19 cellular contexts compared by ENCODE assay signal in genomic region chr5:87401626-87402025, GRCh38. TPM values are rescaled to one million over a fixed set of nuclear protein-coding genes. Genes with fewer than 3 reads are reported as not detected.
DNase-seq lines count a peak whose midpoint lies in the region; ATAC-seq, FAIRE-seq and TF ChIP-seq lines count a peak whose summit lies in the region.
"Had no signal": no experiment of that assay in that cellular context is flagged by ENCODE, and none has a peak within 500 bp of the region (broad histone marks: within the 10 kb centered on the region; RNA-seq: fewer than 3 reads in every experiment).

No MANE protein-coding gene starts in this region.

- H3K4me3 ChIP-seq in kidney (ENCODE audit: low read length in 2 of 2): no peak overlapping the region
- H3K4me3 ChIP-seq: HAP-1 had no signal

- no peaks in the 10 kb centered on the region for H3K9me3 ChIP-seq in T-helper 17 cell (ENCODE audit: control insufficient read depth, low read length, poor library complexity, severe bottlenecking)
- H3K9me3 ChIP-seq in kidney (ENCODE audit: control insufficient read depth in 1 of 2, low read length in 2 of 2): no peaks in the 10 kb centered on the region
- H3K9me3 ChIP-seq: Caco-2, HAP-1 had no signal

- TF ChIP-seq CTCF in natural killer cell (IDR thresholded peaks at IDR 0.05) (no peak), kidney (IDR thresholded peaks at IDR 0.05; ENCODE audit: borderline replicate concordance, extremely low read depth, insufficient read depth) (no peak)

- no peaks in the 10 kb centered on the region for H3K4me1 ChIP-seq in kidney (ENCODE audit: control insufficient read depth in 1 of 2, insufficient read depth in 1 of 2, low read depth in 1 of 2, low read length in 2 of 2)
- H3K4me1 ChIP-seq: HAP-1 had no signal

- H3K9ac ChIP-seq in kidney (ENCODE audit: low read length in 2 of 2): no peak overlapping the region

- no peak for DNase-seq in natural killer cell
- no peak for DNase-seq in natural killer cell treated with Interleukin-12 subunit alpha and Interleukin-12 subunit beta and Interleukin-15 and Interleukin-18, amount 100 ng/mL, for 72 hours (ENCODE audit: low spot score)
- no peak for DNase-seq in T-helper 17 cell
- no peak for DNase-seq in kidney
- DNase-seq in central memory CD4-positive, alpha-beta T cell: no peak
- DNase-seq in KBM-7: no peak
- DNase-seq: ACHN; C1 segment of cervical spinal cord; Caco-2; CD8-positive, alpha-beta memory T cell; DMS53; GF-D8; GOT3; IMR-90; KG1 had no signal

- H3K4me1 Mint-ChIP-seq in natural killer cell (peaks cover 17 to 25% of the 10 kb centered on the region in 2 donors), T-helper 17 cell (peaks cover 30% of the 10 kb centered on the region)
- peaks cover 17 to 24% of the 10 kb centered on the region in 2 donors for H3K4me1 Mint-ChIP-seq in natural killer cell treated with Interleukin-12 subunit alpha and Interleukin-12 subunit beta and Interleukin-15 and Interleukin-18, amount 100 ng/mL, for 72 hours (ENCODE audit: low read depth in 2 of 2)

- H3K27ac ChIP-seq in kidney (ENCODE audit: low read depth in 2 of 2, low read length in 2 of 2): no peak overlapping the region

- H3K27me3 Mint-ChIP-seq in natural killer cell (ENCODE audit: low read depth in 2 of 2): no peaks in the 10 kb centered on the region
- H3K27me3 Mint-ChIP-seq in natural killer cell treated with Interleukin-12 subunit alpha and Interleukin-12 subunit beta and Interleukin-15 and Interleukin-18, amount 100 ng/mL, for 72 hours: no peaks in the 10 kb centered on the region
- no peaks in the 10 kb centered on the region for H3K27me3 Mint-ChIP-seq in T-helper 17 cell
- H3K27me3 Mint-ChIP-seq: B cell had no signal

- H3K36me3 Mint-ChIP-seq in natural killer cell (peaks cover 29% of the 10 kb centered on the region), T-helper 17 cell (ENCODE audit: low read depth) (peaks cover 11% of the 10 kb centered on the region)
- H3K36me3 Mint-ChIP-seq in natural killer cell treated with Interleukin-12 subunit alpha and Interleukin-12 subunit beta and Interleukin-15 and Interleukin-18, amount 100 ng/mL, for 72 hours: peaks cover 20% of the 10 kb centered on the region

- H3K27ac Mint-ChIP-seq in natural killer cell (peak overlapping the region in 1 of 2 donors; percentile 55), T-helper 17 cell (peak overlapping the region; percentile 12)
- no peak overlapping the region for H3K27ac Mint-ChIP-seq in natural killer cell treated with Interleukin-12 subunit alpha and Interleukin-12 subunit beta and Interleukin-15 and Interleukin-18, amount 100 ng/mL, for 72 hours
- H3K27ac Mint-ChIP-seq: B cell had no signal

- FAIRE-seq in kidney (lab: Jason Lieb, UNC): peak; percentile 39
- FAIRE-seq: GM19239 had no signal

- H3K9me3 Mint-ChIP-seq in natural killer cell: no peaks in the 10 kb centered on the region
- H3K9me3 Mint-ChIP-seq in natural killer cell treated with Interleukin-12 subunit alpha and Interleukin-12 subunit beta and Interleukin-15 and Interleukin-18, amount 100 ng/mL, for 72 hours: no peaks in the 10 kb centered on the region
- H3K9me3 Mint-ChIP-seq: CD8-positive, alpha-beta memory T cell had no signal

- peaks cover 32 to 59% of the 10 kb centered on the region in 2 donors for H3K36me3 ChIP-seq in kidney (ENCODE audit: control insufficient read depth in 1 of 2, insufficient read depth in 2 of 2, low read length in 2 of 2)

- intact Hi-C loops in natural killer cell (cut with micrococcal nuclease): loop anchor here (5.0 to 10.0 kb wide), 2 partner anchors 427 to 519 kb away; no protein-coding TSS in a partner anchor
- intact Hi-C loops in kidney (cut with DNase I): no loop called here

- H3K4me3 Mint-ChIP-seq in natural killer cell (peak overlapping the region; percentile 5), T-helper 17 cell (no peak overlapping the region)
- no peak overlapping the region for H3K4me3 Mint-ChIP-seq in natural killer cell treated with Interleukin-12 subunit alpha and Interleukin-12 subunit beta and Interleukin-15 and Interleukin-18, amount 100 ng/mL, for 72 hours
- H3K4me3 Mint-ChIP-seq: B cell; CD8-positive, alpha-beta memory T cell had no signal

- ATAC-seq in natural killer cell (no peak), T-helper 17 cell (no peak), HG03469 (IDR thresholded peaks at IDR 0.05; ENCODE audit: unreplicated experiment) (no peak)
- ATAC-seq in natural killer cell treated with Interleukin-12 subunit alpha and Interleukin-12 subunit beta and Interleukin-15 and Interleukin-18, amount 100 ng/mL, for 72 hours: no peak

- in situ Hi-C loops in KBM-7 (cut with MboI; ENCODE audit: low pct_unique_long_range_greater_than_20kb, low sequenced_read_pairs): no loop called here

RNA-seq across cellular contexts. Expression of gene CCNH, which starts 11.1 kb away (rescaled TPM):
- total RNA-seq in natural killer cell: 100 to 1,000 TPM; 171 to 305 (median 268) TPM
- 10 to 100 TPM; 63.2 to 96.9 TPM for total RNA-seq in natural killer cell treated with Interleukin-12 subunit alpha and Interleukin-12 subunit beta and Interleukin-15 and Interleukin-18, amount 100 ng/mL, for 72 hours
- total RNA-seq in T-helper 17 cell: 100 to 1,000 TPM; 294 to 337 TPM
- 52.6 TPM for total RNA-seq in kidney
- 49.7 TPM for polyA plus RNA-seq in kidney (ENCODE audit: insufficient read depth, low read depth, low replicate concordance)
